8 cellular contexts compared by ENCODE assay signal in the genomic region with DNA sequence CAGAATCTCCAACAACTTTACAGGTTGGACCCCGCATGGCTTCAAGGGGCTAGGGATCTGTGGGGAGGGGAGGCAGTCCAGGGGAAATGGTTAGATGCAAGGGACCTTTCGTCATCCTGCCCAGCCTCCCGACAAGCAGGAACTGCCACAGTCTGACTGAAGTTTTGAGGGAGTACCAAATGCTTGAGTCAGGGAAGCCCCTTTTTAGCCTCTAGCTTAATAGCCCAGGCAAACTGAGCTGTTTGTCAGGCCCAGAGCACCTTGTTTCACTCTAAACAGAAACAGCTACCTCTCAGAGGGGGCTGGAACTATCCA. TPM values are rescaled to one million over a fixed set of nuclear protein-coding genes. Genes with fewer than 3 reads are reported as not detected.
DNase-seq lines count a peak whose midpoint lies in the region; ATAC-seq and TF ChIP-seq lines count a peak whose summit lies in the region.

No MANE protein-coding gene starts in this region.

- no peaks in the 10 kb centered on the region for H3K27me3 Mint-ChIP-seq in MCF 10A (ENCODE audit: insufficient read depth, unreplicated experiment)
- no peaks in the 10 kb centered on the region for H3K27me3 Mint-ChIP-seq in mesothelial cell of epicardium (ENCODE audit: low read depth)

- in situ Hi-C loops in KBM-7 (cut with MboI; ENCODE audit: low pct_unique_long_range_greater_than_20kb, low sequenced_read_pairs) = loop anchor here (25.0 kb wide), 1 partner anchor 279 kb away; the partner anchor contains the start of gene AXDND1

- POLR2A ChIA-PET in MCF 10A (lab: Yijun Ruan, JAX) = interaction anchor here (0.5 to 3.3 kb wide), 24 partner anchors 9 to 414 kb away, joined by 3 to 16 read pairs (median 4); partner anchors contain the start of genes AXDND1 and SOAT1

- peak; percentile 50 for DNase-seq in GM10266 (ENCODE audit: extremely low spot score)
- peak; percentile 78 for DNase-seq in NB4 (ENCODE audit: low read depth)
- DNase-seq in MCF 10A (ENCODE audit: unreplicated experiment) = no peak
- DNase-seq in mesothelial cell of epicardium (ENCODE audit: low spot score in 2 of 2, unreplicated experiment in 2 of 2) = no peak
- DNase-seq in NCI-H146 (lab: John Stamatoyannopoulos, UW) = no peak
- no peak for DNase-seq in KBM-7

- H3K4me3 ChIP-seq in NB4 (ENCODE audit: low read depth, low read length) = peak overlapping the region; percentile 78

- intact Hi-C loops in MCF 10A (cut with micrococcal nuclease) = loop anchor here (2.0 kb wide), 1 partner anchor 550 kb away; no protein-coding TSS in a partner anchor

- H3K4me3 Mint-ChIP-seq in MCF 10A (ENCODE audit: unreplicated experiment) (peak overlapping the region; percentile 99), mesothelial cell of epicardium (peak overlapping the region; percentile 92)

- no peak for TF ChIP-seq CTCF in GM10266 (IDR thresholded peaks at IDR 0.05; ENCODE audit: control insufficient read depth, insufficient read depth, low read depth, missing control alignments)
- TF ChIP-seq CTCF in NB4 (IDR thresholded peaks at IDR 0.05; ENCODE audit: low read depth, low read length) = no peak
- no peak for TF ChIP-seq CTCF in MCF 10A (IDR thresholded peaks at IDR 0.05; ENCODE audit: unreplicated experiment)
- TF ChIP-seq CTCF in mesothelial cell of epicardium (IDR thresholded peaks at IDR 0.05; ENCODE audit: unreplicated experiment) = no peak

- H3K9me3 Mint-ChIP-seq in MCF 10A (ENCODE audit: unreplicated experiment) (no peaks in the 10 kb centered on the region), mesothelial cell of epicardium (no peaks in the 10 kb centered on the region)

- TSS peak; percentile 20 for BruUV-seq in MCF 10A (replicated peaks; lab: Mats Ljungman, UMichigan)

- TF ChIP-seq POLR2A in NB4 (IDR thresholded peaks at IDR 0.05; ENCODE audit: extremely low read depth, insufficient read length) = no peak

- ATAC-seq in HG02973 (IDR thresholded peaks at IDR 0.05; ENCODE audit: unreplicated experiment) (no peak), HG03439 (IDR thresholded peaks at IDR 0.05; ENCODE audit: unreplicated experiment) (no peak)

- peaks cover 21% of the 10 kb centered on the region for H3K36me3 Mint-ChIP-seq in MCF 10A (ENCODE audit: insufficient read depth, unreplicated experiment)
- H3K36me3 Mint-ChIP-seq in mesothelial cell of epicardium = peaks cover 4% of the 10 kb centered on the region

- H3K27ac Mint-ChIP-seq in MCF 10A (ENCODE audit: low read depth, unreplicated experiment) (peak overlapping the region; percentile 98), mesothelial cell of epicardium (peak overlapping the region; percentile 90)

- peaks cover 12% of the 10 kb centered on the region for H3K4me1 Mint-ChIP-seq in MCF 10A (ENCODE audit: insufficient read depth, unreplicated experiment)
- H3K4me1 Mint-ChIP-seq in mesothelial cell of epicardium = peaks cover 16% of the 10 kb centered on the region

- CTCF ChIA-PET in MCF 10A (lab: Yijun Ruan, JAX) = interaction anchor here (0.5 to 10.0 kb wide), 8 partner anchors 9 to 285 kb away, joined by 3 to 134 read pairs (median 6); partner anchors contain the start of gene AXDND1

RNA-seq across cellular contexts. Expression of gene TOR3A, which starts 1.1 kb away (rescaled TPM):
- total RNA-seq in MCF 10A (2022) (24.9 and 31.3 TPM in 2 replicates), mesothelial cell of epicardium (16.5 to 18.3 TPM (median 17.3 TPM) in 3 replicates)

RNA-seq across cellular contexts. Expression of gene FAM20B, which starts 57.3 kb away (rescaled TPM):
- total RNA-seq in MCF 10A (2022) = 44.2 and 45.0 TPM in 2 replicates
- total RNA-seq in mesothelial cell of epicardium = 49.5 to 56.8 TPM (median 52.2 TPM) in 3 replicates

Comparison
In these comparisons a context has a peak if more than half of its experiments do, and no peak if none do; other contexts are left out.
1. DNase-seq: peak in GM10266 (single experiment) and NB4 (single experiment); none in MCF 10A (single experiment), mesothelial cell of epicardium (0 of 2), NCI-H146 (single experiment) and KBM-7 (single experiment).